ENCODE assay signal across 8 cellular contexts in the genomic region with DNA sequence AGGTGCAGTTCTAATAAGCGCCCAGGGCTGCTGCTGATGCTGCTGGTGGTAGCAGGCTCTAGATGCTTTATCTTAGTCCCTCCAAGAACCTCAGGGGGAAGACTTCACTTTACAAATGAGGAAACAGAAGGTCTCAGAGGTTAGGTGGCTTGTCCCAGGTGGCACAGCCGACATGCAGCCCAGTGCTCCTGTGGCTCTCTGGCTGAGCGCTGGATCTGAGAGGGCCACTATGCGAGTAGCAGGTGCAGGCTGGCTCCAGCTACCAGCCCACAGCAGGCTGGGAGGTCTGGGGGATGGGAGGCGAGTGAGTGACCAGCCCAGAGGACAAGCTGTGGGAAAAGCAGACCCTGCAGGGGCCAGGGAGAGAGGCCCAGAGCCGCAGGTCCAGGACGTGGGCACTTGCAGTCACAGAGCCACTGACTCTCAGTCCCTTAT. TPM values are rescaled to one million over a fixed set of nuclear protein-coding genes. Genes with fewer than 3 reads are reported as not detected.
DNase-seq lines count a peak whose midpoint lies in the region; ATAC-seq and TF ChIP-seq lines count a peak whose summit lies in the region.

No MANE protein-coding gene starts in this region.

- H3K4me1 ChIP-seq in Loucy (ENCODE audit: insufficient read depth, low read length, poor library complexity, severe bottlenecking) (peaks cover 69% of the 10 kb centered on the region), spleen (peaks cover 63 to 100% (median 87%) of the 10 kb centered on the region in 6 donors), body of pancreas (peaks cover 5% of the 10 kb centered on the region)

- H3K4me3 ChIP-seq in Loucy (ENCODE audit: low read length, poor library complexity, severe bottlenecking) (peak overlapping the region; percentile 76), spleen (peak overlapping the region in 5 of 8 donors; percentile 35 to 67 (median 35)), body of pancreas (no peak overlapping the region)

- peaks cover 70% of the 10 kb centered on the region for H3K79me2 ChIP-seq in Loucy (ENCODE audit: insufficient read depth, low read length)

- no peaks in the 10 kb centered on the region for H3K9me2 ChIP-seq in Loucy (replicated peaks; ENCODE audit: low read depth, low read length)

- H2AFZ ChIP-seq in Loucy (ENCODE audit: low read length) = no peak overlapping the region

- H3K27me3 ChIP-seq in Loucy (ENCODE audit: insufficient read depth, low read length, poor library complexity, severe bottlenecking) (no peaks in the 10 kb centered on the region), spleen (replicated peaks in 1 of 7) (no peaks in the 10 kb centered on the region), body of pancreas (no peaks in the 10 kb centered on the region)

- peaks cover 9% of the 10 kb centered on the region; the same call in 1 of the 2 replicates for H3F3A ChIP-seq in Loucy (ENCODE audit: low read depth)

- H3K27ac ChIP-seq in spleen (peak overlapping the region; percentile 83 to 97 (median 94)), body of pancreas (peak overlapping the region in 2 of 4 donors; percentile 61 to 75)

- H3K4me2 ChIP-seq in Loucy (ENCODE audit: low read depth, low read length, poor library complexity, severe bottlenecking) = peak overlapping the region; percentile 89

- H3K36me3 ChIP-seq in Loucy (ENCODE audit: insufficient read depth, low read length) (no peaks in the 10 kb centered on the region), spleen (peaks cover 0 to 56% (median 3%) of the 10 kb centered on the region in 6 donors), body of pancreas (replicated peaks in 1 of 2; ENCODE audit: insufficient read depth in 1 of 2, low read depth in 2 of 2) (no peaks in the 10 kb centered on the region)

- intact Hi-C loops in spleen (cut with DNase I; ENCODE audit: low total_unique reads) = no loop called here
- intact Hi-C loops in body of pancreas (cut with DNase I) = no loop called here

- H4K20me1 ChIP-seq in Loucy (ENCODE audit: insufficient read depth, low read length, poor library complexity, severe bottlenecking) = no peaks in the 10 kb centered on the region

- peak; percentile 4 for ATAC-seq in GM19023 (IDR thresholded peaks at IDR 0.05; ENCODE audit: unreplicated experiment)
- no peak for ATAC-seq in body of pancreas

- no peaks in the 10 kb centered on the region for H3K9me3 ChIP-seq in Loucy (ENCODE audit: insufficient read depth, low read depth, low read length)
- H3K9me3 ChIP-seq in spleen = no peaks in the 10 kb centered on the region
- H3K9me3 ChIP-seq in body of pancreas = no peaks in the 10 kb centered on the region

- TF ChIP-seq POLR2A in spleen (IDR thresholded peaks at IDR 0.05) = no peak
- TF ChIP-seq POLR2A in body of pancreas (IDR thresholded peaks at IDR 0.05) = no peak

- peak; percentile 15 for DNase-seq in central memory CD4-positive, alpha-beta T cell
- DNase-seq in spleen (peak; percentile 87), kidney tubule cell (ENCODE audit: low spot score) (no peak), NCI-H146 (lab: John Stamatoyannopoulos, UW) (no peak), body of pancreas (no peak), GM13976 (ENCODE audit: low spot score) (no peak)

- WGBS in spleen, 5 donors = 41 to 51% (median 48%) methylated on average over 7 of the region's 7 CpGs
- WGBS in body of pancreas, 2 donors = 53 to 55% methylated on average over 6 to 7 of the region's 7 CpGs

- TF ChIP-seq CTCF in Loucy (conservative IDR thresholded peaks at IDR 0.05; ENCODE audit: low read length) = no peak
- peak in 1 of 11 experiments; percentile 2 for TF ChIP-seq CTCF in spleen (IDR thresholded peaks at IDR 0.05 in 8 of 11, conservative IDR thresholded peaks at IDR 0.05 in 3 of 11)
- TF ChIP-seq CTCF in body of pancreas (IDR thresholded peaks at IDR 0.05) = no peak
- no peak for TF ChIP-seq CTCF in GM13976 (IDR thresholded peaks at IDR 0.05; ENCODE audit: borderline replicate concordance, control extremely low read depth, extremely low read depth, insufficient read depth, missing control alignments)

- in situ Hi-C loops in GM13976 (cut with MboI; ENCODE audit: low sequenced_read_pairs, unreplicated experiment) = no loop called here

- peak overlapping the region; percentile 64 for H3K9ac ChIP-seq in Loucy (ENCODE audit: low read depth, low read length, poor library complexity, severe bottlenecking)

RNA-seq across cellular contexts. Expression of a gene that starts 10.8 kb away (rescaled TPM):
- total RNA-seq in spleen = 100 to 1,000 TPM in 2 of 7 donors, 10 to 100 TPM in 5; 61.5 to 153 (median 75.7) TPM
- 10 to 100 TPM; 27.8 to 28.3 (median 27.9) TPM for polyA plus RNA-seq in spleen
- 1 to 10 TPM; 2.6 to 5.7 TPM for total RNA-seq in body of pancreas

Comparison
In these comparisons a context has a peak if more than half of its experiments do, and no peak if none do; other contexts are left out.
1. H3K4me3 ChIP-seq: peak in Loucy (single experiment) and spleen (5 of 8); none in body of pancreas (0 of 2).
2. DNase-seq: peak in central memory CD4-positive, alpha-beta T cell (single experiment) and spleen (single experiment); none in kidney tubule cell (single experiment), NCI-H146 (single experiment), body of pancreas (0 of 4) and GM13976 (single experiment).
3. RNA of a gene that starts 10.8 kb away (total RNA-seq): 61.5 to 153 TPM in spleen; 2.6 to 5.7 TPM in body of pancreas; every median in the first group is over 4 times any median in the second.